In the genomic region with DNA sequence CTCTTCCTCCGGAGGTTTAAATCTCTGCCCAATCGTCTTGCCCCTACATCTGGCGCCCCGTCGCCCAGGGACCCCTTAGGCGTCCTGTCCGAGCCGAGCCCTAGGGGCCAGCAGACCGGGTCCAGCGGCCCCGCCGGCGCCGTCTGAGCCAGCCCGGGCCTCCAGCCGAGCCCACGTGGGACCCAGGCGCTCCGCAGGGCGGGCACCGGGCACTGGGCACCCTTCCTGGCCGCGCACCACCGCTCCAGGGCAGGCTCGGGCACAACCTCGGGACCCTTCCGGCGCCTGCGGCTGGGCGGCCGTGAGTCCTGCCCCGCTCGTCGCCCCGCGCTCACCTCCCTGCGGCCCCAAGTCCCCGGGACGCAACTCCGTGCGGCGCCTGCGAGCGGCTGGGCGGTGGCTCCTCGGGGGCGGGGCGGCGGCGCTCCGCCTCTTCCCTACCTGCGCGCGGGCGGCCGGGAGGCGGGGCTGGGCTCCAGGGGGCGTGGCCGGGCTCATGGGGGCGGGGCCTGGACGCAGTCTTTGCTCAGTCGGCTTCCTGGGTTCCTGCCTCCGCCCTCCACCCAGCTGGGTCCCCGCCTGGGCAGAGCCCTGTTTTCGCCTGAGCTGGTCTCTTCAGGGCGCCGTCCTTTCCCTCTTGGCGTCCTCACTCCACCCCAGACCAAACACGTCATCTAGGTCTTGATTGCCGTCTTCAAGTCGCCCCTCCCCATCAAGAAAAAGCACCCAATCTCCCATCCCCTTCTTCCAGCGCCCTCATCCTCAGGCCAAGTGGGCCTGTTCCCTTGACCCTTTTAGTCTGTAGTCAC, we compare ENCODE assay signal across 1 cellular context.
A peak's percentile ranks its signal among the peaks of the same experiment; 100 is the strongest.
TF ChIP-seq lines count a peak whose summit lies in the region.

A gene (minus strand): TSS at position 406 of the 809 bp plus-strand sequence. CDS start 19,899 bp downstream, outside the sequence.

TF ChIP-seq in H1, 55 proteins besides CTCF, POLR2A, EP300 and RAD21:
- no peak for TF ChIP-seq JUND (IDR thresholded peaks at IDR 0.05; ENCODE audit: low read length)
- TF ChIP-seq ASH2L (IDR thresholded peaks at IDR 0.05; ENCODE audit: low read length): no peak
- peak; percentile 68 for TF ChIP-seq GABPA (IDR thresholded peaks at IDR 0.05; ENCODE audit: borderline replicate concordance, insufficient read depth, low read length)
- TF ChIP-seq NRF1 (IDR thresholded peaks at IDR 0.05; ENCODE audit: low read depth, low read length): no peak
- no peak for TF ChIP-seq RNF2 (IDR thresholded peaks at IDR 0.05; ENCODE audit: borderline replicate concordance, low read depth, low read length, missing control alignments, poor library complexity, severe bottlenecking)
- TF ChIP-seq RXRA (IDR thresholded peaks at IDR 0.05; ENCODE audit: insufficient read depth, low read depth, low read length): no peak
- 0 out of 4 replicates have a peak, but pooled peaks of 1 of the 2 experiments have one; percentile 29 for TF ChIP-seq HDAC2 (IDR thresholded peaks at IDR 0.05; ENCODE audit: borderline replicate concordance in 1 of 2, low read depth in 2 of 2, low read length in 2 of 2)
- no peak for TF ChIP-seq SP2 (IDR thresholded peaks at IDR 0.05; ENCODE audit: low read length)
- TF ChIP-seq CHD2 (IDR thresholded peaks at IDR 0.05; ENCODE audit: low read length): no peak
- no peak for TF ChIP-seq SIX5 (IDR thresholded peaks at IDR 0.05; ENCODE audit: low read depth, low read length)
- TF ChIP-seq POU5F1 (IDR thresholded peaks at IDR 0.05; ENCODE audit: low read depth, low read length): no peak
- no peak for TF ChIP-seq GTF2F1 (IDR thresholded peaks at IDR 0.05; ENCODE audit: borderline replicate concordance, low read depth, low read length)
- no peak for TF ChIP-seq POLR2AphosphoS5 (IDR thresholded peaks at IDR 0.05; ENCODE audit: low read depth, low read length)
- TF ChIP-seq MAFK (IDR thresholded peaks at IDR 0.05; ENCODE audit: low read depth, low read length): no peak
- no peak for TF ChIP-seq NANOG (IDR thresholded peaks at IDR 0.05; ENCODE audit: insufficient read depth, low read depth, low read length, poor library complexity, severe bottlenecking)
- no peak for TF ChIP-seq SUZ12 (IDR thresholded peaks at IDR 0.05; ENCODE audit: low read length)
- TF ChIP-seq SAP30 (IDR thresholded peaks at IDR 0.05; ENCODE audit: insufficient read depth, insufficient replicate concordance, low read length): no peak
- TF ChIP-seq TCF12 (IDR thresholded peaks at IDR 0.05; ENCODE audit: low read depth, low read length): no peak
- TF ChIP-seq BRCA1 (IDR thresholded peaks at IDR 0.05; ENCODE audit: low read depth, low read length): no peak
- TF ChIP-seq SP1 (IDR thresholded peaks at IDR 0.05; ENCODE audit: low read depth, low read length): 0 out of 2 replicates have a peak, but pooled peaks have one; percentile 37
- peak; percentile 57; the same call in 1 of the 2 replicates for TF ChIP-seq TAF1 (IDR thresholded peaks at IDR 0.05; ENCODE audit: low read depth, low read length)
- TF ChIP-seq CTBP2 (IDR thresholded peaks at IDR 0.05; ENCODE audit: borderline replicate concordance, insufficient read depth, insufficient read length, low read length): no peak
- TF ChIP-seq, protein P1, sequence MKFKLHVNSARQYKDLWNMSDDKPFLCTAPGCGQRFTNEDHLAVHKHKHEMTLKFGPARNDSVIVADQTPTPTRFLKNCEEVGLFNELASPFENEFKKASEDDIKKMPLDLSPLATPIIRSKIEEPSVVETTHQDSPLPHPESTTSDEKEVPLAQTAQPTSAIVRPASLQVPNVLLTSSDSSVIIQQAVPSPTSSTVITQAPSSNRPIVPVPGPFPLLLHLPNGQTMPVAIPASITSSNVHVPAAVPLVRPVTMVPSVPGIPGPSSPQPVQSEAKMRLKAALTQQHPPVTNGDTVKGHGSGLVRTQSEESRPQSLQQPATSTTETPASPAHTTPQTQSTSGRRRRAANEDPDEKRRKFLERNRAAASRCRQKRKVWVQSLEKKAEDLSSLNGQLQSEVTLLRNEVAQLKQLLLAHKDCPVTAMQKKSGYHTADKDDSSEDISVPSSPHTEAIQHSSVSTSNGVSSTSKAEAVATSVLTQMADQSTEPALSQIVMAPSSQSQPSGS (IDR thresholded peaks at IDR 0.05; ENCODE audit: low read length): no peak
- no peak for TF ChIP-seq YY1 (IDR thresholded peaks at IDR 0.05; ENCODE audit: low read depth, low read length)
- TF ChIP-seq, protein P2, sequence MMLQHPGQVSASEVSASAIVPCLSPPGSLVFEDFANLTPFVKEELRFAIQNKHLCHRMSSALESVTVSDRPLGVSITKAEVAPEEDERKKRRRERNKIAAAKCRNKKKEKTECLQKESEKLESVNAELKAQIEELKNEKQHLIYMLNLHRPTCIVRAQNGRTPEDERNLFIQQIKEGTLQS (IDR thresholded peaks at IDR 0.05; ENCODE audit: insufficient read depth, low read depth, low read length): no peak
- TF ChIP-seq FOSL1 (IDR thresholded peaks at IDR 0.05; ENCODE audit: insufficient read depth, low read depth, low read length): no peak
- no peak for TF ChIP-seq ZNF274 (IDR thresholded peaks at IDR 0.05; ENCODE audit: borderline replicate concordance, extremely low read depth, low read length)
- TF ChIP-seq PHF8 (conservative IDR thresholded peaks at IDR 0.05; ENCODE audit: low read depth, low read length): peak; percentile 70; the same call in 1 of the 2 replicates
- peak; percentile 81 for TF ChIP-seq KDM4A (IDR thresholded peaks at IDR 0.05; ENCODE audit: low read depth, low read length, severe bottlenecking)
- TF ChIP-seq, protein P3, sequence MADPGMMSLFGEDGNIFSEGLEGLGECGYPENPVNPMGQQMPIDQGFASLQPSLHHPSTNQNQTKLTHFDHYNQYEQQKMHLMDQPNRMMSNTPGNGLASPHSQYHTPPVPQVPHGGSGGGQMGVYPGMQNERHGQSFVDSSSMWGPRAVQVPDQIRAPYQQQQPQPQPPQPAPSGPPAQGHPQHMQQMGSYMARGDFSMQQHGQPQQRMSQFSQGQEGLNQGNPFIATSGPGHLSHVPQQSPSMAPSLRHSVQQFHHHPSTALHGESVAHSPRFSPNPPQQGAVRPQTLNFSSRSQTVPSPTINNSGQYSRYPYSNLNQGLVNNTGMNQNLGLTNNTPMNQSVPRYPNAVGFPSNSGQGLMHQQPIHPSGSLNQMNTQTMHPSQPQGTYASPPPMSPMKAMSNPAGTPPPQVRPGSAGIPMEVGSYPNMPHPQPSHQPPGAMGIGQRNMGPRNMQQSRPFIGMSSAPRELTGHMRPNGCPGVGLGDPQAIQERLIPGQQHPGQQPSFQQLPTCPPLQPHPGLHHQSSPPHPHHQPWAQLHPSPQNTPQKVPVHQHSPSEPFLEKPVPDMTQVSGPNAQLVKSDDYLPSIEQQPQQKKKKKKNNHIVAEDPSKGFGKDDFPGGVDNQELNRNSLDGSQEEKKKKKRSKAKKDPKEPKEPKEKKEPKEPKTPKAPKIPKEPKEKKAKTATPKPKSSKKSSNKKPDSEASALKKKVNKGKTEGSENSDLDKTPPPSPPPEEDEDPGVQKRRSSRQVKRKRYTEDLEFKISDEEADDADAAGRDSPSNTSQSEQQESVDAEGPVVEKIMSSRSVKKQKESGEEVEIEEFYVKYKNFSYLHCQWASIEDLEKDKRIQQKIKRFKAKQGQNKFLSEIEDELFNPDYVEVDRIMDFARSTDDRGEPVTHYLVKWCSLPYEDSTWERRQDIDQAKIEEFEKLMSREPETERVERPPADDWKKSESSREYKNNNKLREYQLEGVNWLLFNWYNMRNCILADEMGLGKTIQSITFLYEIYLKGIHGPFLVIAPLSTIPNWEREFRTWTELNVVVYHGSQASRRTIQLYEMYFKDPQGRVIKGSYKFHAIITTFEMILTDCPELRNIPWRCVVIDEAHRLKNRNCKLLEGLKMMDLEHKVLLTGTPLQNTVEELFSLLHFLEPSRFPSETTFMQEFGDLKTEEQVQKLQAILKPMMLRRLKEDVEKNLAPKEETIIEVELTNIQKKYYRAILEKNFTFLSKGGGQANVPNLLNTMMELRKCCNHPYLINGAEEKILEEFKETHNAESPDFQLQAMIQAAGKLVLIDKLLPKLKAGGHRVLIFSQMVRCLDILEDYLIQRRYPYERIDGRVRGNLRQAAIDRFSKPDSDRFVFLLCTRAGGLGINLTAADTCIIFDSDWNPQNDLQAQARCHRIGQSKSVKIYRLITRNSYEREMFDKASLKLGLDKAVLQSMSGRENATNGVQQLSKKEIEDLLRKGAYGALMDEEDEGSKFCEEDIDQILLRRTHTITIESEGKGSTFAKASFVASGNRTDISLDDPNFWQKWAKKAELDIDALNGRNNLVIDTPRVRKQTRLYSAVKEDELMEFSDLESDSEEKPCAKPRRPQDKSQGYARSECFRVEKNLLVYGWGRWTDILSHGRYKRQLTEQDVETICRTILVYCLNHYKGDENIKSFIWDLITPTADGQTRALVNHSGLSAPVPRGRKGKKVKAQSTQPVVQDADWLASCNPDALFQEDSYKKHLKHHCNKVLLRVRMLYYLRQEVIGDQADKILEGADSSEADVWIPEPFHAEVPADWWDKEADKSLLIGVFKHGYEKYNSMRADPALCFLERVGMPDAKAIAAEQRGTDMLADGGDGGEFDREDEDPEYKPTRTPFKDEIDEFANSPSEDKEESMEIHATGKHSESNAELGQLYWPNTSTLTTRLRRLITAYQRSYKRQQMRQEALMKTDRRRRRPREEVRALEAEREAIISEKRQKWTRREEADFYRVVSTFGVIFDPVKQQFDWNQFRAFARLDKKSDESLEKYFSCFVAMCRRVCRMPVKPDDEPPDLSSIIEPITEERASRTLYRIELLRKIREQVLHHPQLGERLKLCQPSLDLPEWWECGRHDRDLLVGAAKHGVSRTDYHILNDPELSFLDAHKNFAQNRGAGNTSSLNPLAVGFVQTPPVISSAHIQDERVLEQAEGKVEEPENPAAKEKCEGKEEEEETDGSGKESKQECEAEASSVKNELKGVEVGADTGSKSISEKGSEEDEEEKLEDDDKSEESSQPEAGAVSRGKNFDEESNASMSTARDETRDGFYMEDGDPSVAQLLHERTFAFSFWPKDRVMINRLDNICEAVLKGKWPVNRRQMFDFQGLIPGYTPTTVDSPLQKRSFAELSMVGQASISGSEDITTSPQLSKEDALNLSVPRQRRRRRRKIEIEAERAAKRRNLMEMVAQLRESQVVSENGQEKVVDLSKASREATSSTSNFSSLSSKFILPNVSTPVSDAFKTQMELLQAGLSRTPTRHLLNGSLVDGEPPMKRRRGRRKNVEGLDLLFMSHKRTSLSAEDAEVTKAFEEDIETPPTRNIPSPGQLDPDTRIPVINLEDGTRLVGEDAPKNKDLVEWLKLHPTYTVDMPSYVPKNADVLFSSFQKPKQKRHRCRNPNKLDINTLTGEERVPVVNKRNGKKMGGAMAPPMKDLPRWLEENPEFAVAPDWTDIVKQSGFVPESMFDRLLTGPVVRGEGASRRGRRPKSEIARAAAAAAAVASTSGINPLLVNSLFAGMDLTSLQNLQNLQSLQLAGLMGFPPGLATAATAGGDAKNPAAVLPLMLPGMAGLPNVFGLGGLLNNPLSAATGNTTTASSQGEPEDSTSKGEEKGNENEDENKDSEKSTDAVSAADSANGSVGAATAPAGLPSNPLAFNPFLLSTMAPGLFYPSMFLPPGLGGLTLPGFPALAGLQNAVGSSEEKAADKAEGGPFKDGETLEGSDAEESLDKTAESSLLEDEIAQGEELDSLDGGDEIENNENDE (IDR thresholded peaks at IDR 0.05; ENCODE audit: insufficient replicate concordance, low read length): no peak
- TF ChIP-seq SRF (IDR thresholded peaks at IDR 0.05; ENCODE audit: low read depth, low read length): no peak
- TF ChIP-seq TEAD4 (IDR thresholded peaks at IDR 0.05; ENCODE audit: low read depth, low read length): no peak
- TF ChIP-seq CREB1 (IDR thresholded peaks at IDR 0.05): no peak
- no peak for TF ChIP-seq TAF7 (optimal IDR thresholded peaks at IDR 0.05; ENCODE audit: borderline replicate concordance, low read depth, low read length)
- TF ChIP-seq EZH2 (IDR thresholded peaks at IDR 0.05; ENCODE audit: low read depth, low read length, severe bottlenecking): no peak
- TF ChIP-seq, protein P4, sequence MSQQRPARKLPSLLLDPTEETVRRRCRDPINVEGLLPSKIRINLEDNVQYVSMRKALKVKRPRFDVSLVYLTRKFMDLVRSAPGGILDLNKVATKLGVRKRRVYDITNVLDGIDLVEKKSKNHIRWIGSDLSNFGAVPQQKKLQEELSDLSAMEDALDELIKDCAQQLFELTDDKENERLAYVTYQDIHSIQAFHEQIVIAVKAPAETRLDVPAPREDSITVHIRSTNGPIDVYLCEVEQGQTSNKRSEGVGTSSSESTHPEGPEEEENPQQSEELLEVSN (IDR thresholded peaks at IDR 0.05): no peak
- peak in 1 of 2 experiments; percentile 81; a peak in 2 of 4 replicates for TF ChIP-seq SIN3A (conservative IDR thresholded peaks at IDR 0.05 in 1 of 2, IDR thresholded peaks at IDR 0.05 in 1 of 2; ENCODE audit: low read depth in 1 of 2, low read length in 2 of 2)
- TF ChIP-seq, protein P5, sequence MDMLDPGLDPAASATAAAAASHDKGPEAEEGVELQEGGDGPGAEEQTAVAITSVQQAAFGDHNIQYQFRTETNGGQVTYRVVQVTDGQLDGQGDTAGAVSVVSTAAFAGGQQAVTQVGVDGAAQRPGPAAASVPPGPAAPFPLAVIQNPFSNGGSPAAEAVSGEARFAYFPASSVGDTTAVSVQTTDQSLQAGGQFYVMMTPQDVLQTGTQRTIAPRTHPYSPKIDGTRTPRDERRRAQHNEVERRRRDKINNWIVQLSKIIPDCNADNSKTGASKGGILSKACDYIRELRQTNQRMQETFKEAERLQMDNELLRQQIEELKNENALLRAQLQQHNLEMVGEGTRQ (IDR thresholded peaks at IDR 0.05; ENCODE audit: low read length): no peak
- TF ChIP-seq KDM1A (IDR thresholded peaks at IDR 0.05; ENCODE audit: borderline replicate concordance, low read length): no peak
- peak; percentile 51; the same call in 1 of the 2 replicates for TF ChIP-seq TBP (IDR thresholded peaks at IDR 0.05; ENCODE audit: low read depth, low read length)
- no peak for TF ChIP-seq CBX5 (IDR thresholded peaks at IDR 0.05; ENCODE audit: low read depth, low read length)
- no peak for TF ChIP-seq BACH1 (IDR thresholded peaks at IDR 0.05; ENCODE audit: low read length)
- no peak for TF ChIP-seq SP4 (IDR thresholded peaks at IDR 0.05; ENCODE audit: low read length)
- TF ChIP-seq BCL11A (IDR thresholded peaks at IDR 0.05; ENCODE audit: low read depth in 2 of 2, low read length in 2 of 2): no peak
- no peak for TF ChIP-seq CEBPB (IDR thresholded peaks at IDR 0.05; ENCODE audit: low read depth, low read length)
- TF ChIP-seq RBBP5 (IDR thresholded peaks at IDR 0.05; ENCODE audit: borderline replicate concordance, low read depth, low read length): no peak
- TF ChIP-seq RFX5 (IDR thresholded peaks at IDR 0.05; ENCODE audit: borderline replicate concordance, low read depth, low read length): no peak
- no peak for TF ChIP-seq EGR1 (IDR thresholded peaks at IDR 0.05; ENCODE audit: borderline replicate concordance, low read depth, low read length)
- no peak for TF ChIP-seq HDAC6 (IDR thresholded peaks at IDR 0.05; ENCODE audit: low read depth, low read length)
- no peak for TF ChIP-seq JUN (IDR thresholded peaks at IDR 0.05; ENCODE audit: low read depth, low read length)
- no peak for TF ChIP-seq KDM5A (IDR thresholded peaks at IDR 0.05; ENCODE audit: low read length)
- TF ChIP-seq, protein P6, sequence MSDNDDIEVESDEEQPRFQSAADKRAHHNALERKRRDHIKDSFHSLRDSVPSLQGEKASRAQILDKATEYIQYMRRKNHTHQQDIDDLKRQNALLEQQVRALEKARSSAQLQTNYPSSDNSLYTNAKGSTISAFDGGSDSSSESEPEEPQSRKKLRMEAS (IDR thresholded peaks at IDR 0.05): peak; percentile 10; the same call in 1 of the 2 replicates
- TF ChIP-seq CBX8 (IDR thresholded peaks at IDR 0.05; ENCODE audit: borderline replicate concordance, low read depth, low read length): no peak
- no peak for TF ChIP-seq SIRT6 (IDR thresholded peaks at IDR 0.05; ENCODE audit: low read length)
- TF ChIP-seq CHD1 (IDR thresholded peaks at IDR 0.05; ENCODE audit: low read depth, low read length): no peak
